In genomic region chr10:23067939-23068775, GRCh38 we compare ENCODE assay signal across 7 cellular contexts. TPM values are rescaled to one million over a fixed set of nuclear protein-coding genes. Genes with fewer than 3 reads are reported as not detected.
DNase-seq lines count a peak whose midpoint lies in the region; ATAC-seq, FAIRE-seq and TF ChIP-seq lines count a peak whose summit lies in the region.

No MANE protein-coding gene starts in this region.

- no peak overlapping the region for H3K14ac ChIP-seq in H1 (ENCODE audit: insufficient read length)

- peak overlapping the region; percentile 36; the same call in 1 of the 2 replicates for H2AFZ ChIP-seq in H1 (ENCODE audit: low read length)

- TF ChIP-seq POLR2A in H1 (IDR thresholded peaks at IDR 0.05; ENCODE audit: control extremely low read depth in 1 of 2, low read depth in 2 of 2, low read length in 2 of 2) = no peak

- no peak overlapping the region for H3K23ac ChIP-seq in H1 (ENCODE audit: insufficient read length)

- peak; percentile 90 for TF ChIP-seq CTCF in GM13977 (IDR thresholded peaks at IDR 0.05; ENCODE audit: extremely low read depth, insufficient read depth, missing control alignments)
- peak; percentile 54 to 88 (median 79) for TF ChIP-seq CTCF in H1 (IDR thresholded peaks at IDR 0.05; ENCODE audit: control extremely low read depth in 1 of 3, insufficient read depth in 1 of 3, low read depth in 1 of 3, low read length in 3 of 3)

- no peak overlapping the region for H3K18ac ChIP-seq in H1 (ENCODE audit: extremely low read depth, low read length)

- peaks cover 2 to 7% (median 5%) of the 10 kb centered on the region in 4 experiments; a peak in 2 of 7 replicates for H3K4me1 ChIP-seq in H1 (replicated peaks in 1 of 4; ENCODE audit: control insufficient read depth in 3 of 4, insufficient read depth in 4 of 4, low read length in 3 of 4)

- H2AK5ac ChIP-seq in H1 (ENCODE audit: low read depth, low read length) = no peak overlapping the region

- no peak overlapping the region for H2BK120ac ChIP-seq in H1 (replicated peaks; ENCODE audit: low read depth, low read length)

- POLR2A ChIA-PET in H1 (lab: Charles Lee; ENCODE audit: partially characterized antibody) = no interaction called here

- no peak overlapping the region for H3K4ac ChIP-seq in H1 (replicated peaks; ENCODE audit: insufficient read length, low read depth, low read length)

- H3K56ac ChIP-seq in H1 (replicated peaks; ENCODE audit: insufficient read length, low read depth, low read length) = no peak overlapping the region

- no peak overlapping the region; the same call in 1 of the 2 replicates for H2BK5ac ChIP-seq in H1 (ENCODE audit: low read depth, low read length)

- in situ Hi-C loops in GM13977 (cut with MboI; ENCODE audit: low pct_unique_long_range_greater_than_20kb, low sequenced_read_pairs, unreplicated experiment) = no loop called here

- H3K27me3 ChIP-seq in H1 (replicated peaks in 1 of 4; ENCODE audit: control insufficient read depth in 3 of 4, extremely low read depth in 1 of 4, insufficient read depth in 3 of 4, low read length in 3 of 4) = no peaks in the 10 kb centered on the region

- peak; percentile 42 for FAIRE-seq in H1 (lab: Jason Lieb, UNC)

- no peaks in the 10 kb centered on the region for H3K79me2 ChIP-seq in H1 (ENCODE audit: control insufficient read depth in 1 of 2, insufficient read depth in 2 of 2, low read length in 2 of 2)

- WGBS in H1 (ENCODE audit: extremely low coverage in 1 of 2, insufficient coverage in 1 of 2, insufficient read length in 1 of 2, insufficient replicate concordance in 2 of 2, low coverage in 1 of 2, low lambda C conversion rate in 2 of 2, missing lambda C conversion rate in 1 of 2), 2 experiments = 59% methylated on average over 16 of the region's 16 CpGs; no CpG with 5 or more reads in 1 of the 2 experiments

- peak; percentile 91 to 93 for TF ChIP-seq RAD21 in H1 (IDR thresholded peaks at IDR 0.05 in 1 of 2, conservative IDR thresholded peaks at IDR 0.05 in 1 of 2; ENCODE audit: low read depth in 2 of 2, low read length in 2 of 2)

- H4K8ac ChIP-seq in H1 (ENCODE audit: extremely low read depth, insufficient read depth, low read length) = no peak overlapping the region

- TF ChIP-seq EP300 in H1 (IDR thresholded peaks at IDR 0.05; ENCODE audit: borderline replicate concordance in 1 of 2, low read depth in 2 of 2, low read length in 2 of 2) = no peak

- no peak overlapping the region for H3K9ac ChIP-seq in H1 (replicated peaks in 1 of 4; ENCODE audit: extremely low read depth in 1 of 4, low read depth in 3 of 4, low read length in 3 of 4)

- H2BK20ac ChIP-seq in H1 (ENCODE audit: low read length) = no peak overlapping the region

- CTCF ChIA-PET in H1 (lab: Charles Lee; ENCODE audit: partially characterized antibody) = interaction anchor here (0.6 to 1.9 kb wide), 7 partner anchors 14 to 125 kb away, joined by 3 to 6 read pairs (median 4); no protein-coding TSS in a partner anchor

- H4K91ac ChIP-seq in H1 (replicated peaks; ENCODE audit: insufficient read length, low read length) = no peak overlapping the region

- no peak overlapping the region for H4K5ac ChIP-seq in H1 (ENCODE audit: insufficient read length, low read depth, low read length)

- no peaks in the 10 kb centered on the region for H3K23me2 ChIP-seq in H1 (ENCODE audit: low read depth, low read length)

- H3K27ac ChIP-seq in H1 (ENCODE audit: low read depth, low read length) = no peak overlapping the region

- DNase-seq in GM13977 (ENCODE audit: low spot score) (peak; percentile 64), NCI-H774 (lab: John Stamatoyannopoulos, UW) (peak; percentile 70), H1 (ENCODE audit: low read depth in 1 of 2, low spot score in 2 of 2) (peak in 1 of 2 experiments; percentile 86), midbrain (lab: John Stamatoyannopoulos, UW) (peak; percentile 83)
- peak; percentile 26 to 47 for DNase-seq in activated CD8-positive, alpha-beta memory T cell treated with anti-CD3 and anti-CD28 coated beads for 1 hour (ENCODE audit: extremely low read depth in 1 of 2, low read depth in 1 of 2)
- peak; percentile 45 for DNase-seq in stimulated activated CD8-positive, alpha-beta memory T cell treated with anti-CD3 and anti-CD28 coated beads, Interleukin-4, amount 100 ng/mL, for 24 hours (ENCODE audit: low read depth)

- no peaks in the 10 kb centered on the region for H3K36me3 ChIP-seq in H1 (ENCODE audit: control insufficient read depth in 2 of 4, insufficient read depth in 4 of 4, low read length in 3 of 4)

- no peaks in the 10 kb centered on the region for H4K20me1 ChIP-seq in H1 (replicated peaks in 1 of 2; ENCODE audit: control insufficient read depth in 1 of 2, insufficient read depth in 2 of 2, low read length in 2 of 2)

- peak; percentile 60 for ATAC-seq in HG03342 (IDR thresholded peaks at IDR 0.05; ENCODE audit: unreplicated experiment)

- no peak overlapping the region for H3K4me3 ChIP-seq in H1 (ENCODE audit: extremely low read depth in 1 of 4, insufficient read depth in 2 of 4, low read depth in 3 of 4, low read length in 4 of 4)

- no peaks in the 10 kb centered on the region for H3K79me1 ChIP-seq in H1 (ENCODE audit: low read depth, low read length)

- no peak overlapping the region for H2BK12ac ChIP-seq in H1 (ENCODE audit: low read depth, low read length)

- H3K4me2 ChIP-seq in H1 (ENCODE audit: insufficient read depth in 1 of 2, low read depth in 2 of 2, low read length in 2 of 2) = no peak overlapping the region

- H2BK15ac ChIP-seq in H1 (ENCODE audit: low read length) = no peak overlapping the region

- no peaks in the 10 kb centered on the region for H3K9me3 ChIP-seq in H1 (ENCODE audit: insufficient read depth in 2 of 2, low read depth in 1 of 2, low read length in 1 of 2)

TF ChIP-seq in H1, 55 proteins besides CTCF, POLR2A, EP300 and RAD21:
- 0 out of 2 replicates have a peak, but pooled peaks have one; percentile 27 for TF ChIP-seq YY1 (IDR thresholded peaks at IDR 0.05; ENCODE audit: low read depth, low read length)
- no peak for TF ChIP-seq KDM1A (IDR thresholded peaks at IDR 0.05; ENCODE audit: borderline replicate concordance, low read length)

RNA-seq across cellular contexts. Expression of gene MSRB2, which starts 27.2 kb away (rescaled TPM):
- total RNA-seq in H1 (2021; fragmentation: NEBNext Ultra II Directional; extraction: Animal tissue kit (Norgen Biotek cat#: 25700)) = 9.6 and 11.0 TPM in 2 replicates
- polyA plus RNA-seq in H1 (2011; rRNA removed) = 11.6 and 13.9 TPM in 2 replicates
- polyA plus RNA-seq in H1 (2011; cell fraction: cytosol; rRNA removed) = 12.1 TPM
- polyA plus RNA-seq in H1 (2011; cell fraction: nucleus; rRNA removed) = 11.7 TPM
- polyA plus RNA-seq in H1 (2012, experiment 1 of 2) = 15.3 to 18.6 TPM (median 16.3 TPM) in 4 replicates
- 7.8 TPM for polyA plus RNA-seq in H1 (2012, experiment 2 of 2)
- 6.0 TPM for polyA plus RNA-seq in H1 (2013, experiment 1 of 2)
- polyA plus RNA-seq in H1 (2013, experiment 2 of 2) = 5.0 TPM
- 9.6 and 13.4 TPM in 2 replicates for polyA minus RNA-seq in H1 (2011; rRNA and poly(A)+ RNA removed)
- polyA minus RNA-seq in H1 (2011; cell fraction: cytosol; rRNA and poly(A)+ RNA removed) = 1.6 TPM
- polyA minus RNA-seq in H1 (2011; cell fraction: nucleus; rRNA and poly(A)+ RNA removed) = 5.8 TPM
